9 cellular contexts compared by ENCODE assay signal in genomic region chr7:36286241-36286640, GRCh38.
DNase-seq lines count a peak whose midpoint lies in the region; ATAC-seq and TF ChIP-seq lines count a peak whose summit lies in the region.
"Had no signal": no experiment of that assay in that cellular context is flagged by ENCODE, and none has a peak within 500 bp of the region (broad histone marks: within the 10 kb centered on the region; RNA-seq: fewer than 3 reads in every experiment).

No MANE protein-coding gene starts in this region.

- DNase-seq in left ventricle myocardium inferior (no peak), left ventricle myocardium superior (no peak), mesothelial cell of epicardium (ENCODE audit: low spot score in 2 of 2, unreplicated experiment in 2 of 2) (no peak), SIG-M5 (lab: John Stamatoyannopoulos, UW) (no peak)
- DNase-seq in activated T-cell treated with anti-CD3 and anti-CD28 coated beads, Interleukin-2, amount 50 U/mL, for 1 hour, result peak; percentile 52
- DNase-seq: NCI-H1694 treated with DMSO at 0.1 percent for 48 hours had no signal

- ATAC-seq in left ventricle myocardium superior (no peak), GM18517 (IDR thresholded peaks at IDR 0.05; ENCODE audit: unreplicated experiment) (no peak), HG03457 (IDR thresholded peaks at IDR 0.05; ENCODE audit: unreplicated experiment) (no peak), GM21381 (IDR thresholded peaks at IDR 0.05; ENCODE audit: unreplicated experiment) (no peak)

- intact Hi-C loops in left ventricle myocardium inferior (cut with micrococcal nuclease) (no loop called here), left ventricle myocardium superior (cut with micrococcal nuclease) (no loop called here)

- no peaks in the 10 kb centered on the region for H3K27me3 ChIP-seq in left ventricle myocardium inferior (ENCODE audit: low read depth)

- peak overlapping the region; percentile 82 for H3K27ac ChIP-seq in left ventricle myocardium inferior (replicated peaks)

- H3K4me1 ChIP-seq in left ventricle myocardium inferior, result peaks cover 65% of the 10 kb centered on the region

- H3K36me3 ChIP-seq in left ventricle myocardium inferior, result peaks cover 17% of the 10 kb centered on the region

- TF ChIP-seq CTCF in left ventricle myocardium inferior (IDR thresholded peaks at IDR 0.05; ENCODE audit: borderline replicate concordance) (no peak), mesothelial cell of epicardium (IDR thresholded peaks at IDR 0.05; ENCODE audit: unreplicated experiment) (no peak)

- peaks cover 9% of the 10 kb centered on the region for H3K4me1 Mint-ChIP-seq in mesothelial cell of epicardium

- peaks cover 18% of the 10 kb centered on the region for H3K36me3 Mint-ChIP-seq in mesothelial cell of epicardium

- H3K27me3 Mint-ChIP-seq in mesothelial cell of epicardium (ENCODE audit: low read depth), result no peaks in the 10 kb centered on the region

- H3K9me3 Mint-ChIP-seq in mesothelial cell of epicardium, result no peaks in the 10 kb centered on the region

- no peaks in the 10 kb centered on the region for H3K9me3 ChIP-seq in left ventricle myocardium inferior (replicated peaks)

- H3K4me3 Mint-ChIP-seq in mesothelial cell of epicardium, result no peak overlapping the region

- H3K27ac Mint-ChIP-seq in mesothelial cell of epicardium, result peak overlapping the region; percentile 21

- no peak overlapping the region for H3K4me3 ChIP-seq in left ventricle myocardium inferior
